10 cellular contexts compared by ENCODE assay signal in genomic region chr4:26032572-26033320, GRCh38.
DNase-seq lines count a peak whose midpoint lies in the region; ATAC-seq, FAIRE-seq and TF ChIP-seq lines count a peak whose summit lies in the region.
"Had no signal": no experiment of that assay in that cellular context is flagged by ENCODE, and none has a peak within 500 bp of the region (broad histone marks: within the 10 kb centered on the region; RNA-seq: fewer than 3 reads in every experiment).

No MANE protein-coding gene starts in this region.

- FAIRE-seq in bronchial epithelial cell (lab: Jason Lieb, UNC), result peak; percentile 13

- no peak overlapping the region for H3K4me3 Mint-ChIP-seq in CD14-positive monocyte

- H3K27ac Mint-ChIP-seq in CD14-positive monocyte, result no peak overlapping the region

- peaks cover 16% of the 10 kb centered on the region for H3K4me1 Mint-ChIP-seq in CD14-positive monocyte

- H3K9me3 Mint-ChIP-seq in CD14-positive monocyte, result peaks cover 0 to 2% (median 0%) of the 10 kb centered on the region in 7 donors

- DNase-seq in AG08395 (ENCODE audit: low spot score), result peak; percentile 78
- DNase-seq in LHCN-M2 (ENCODE audit: low read depth), result peak; percentile 80
- DNase-seq in bronchial epithelial cell (ENCODE audit: low read depth), result peak; percentile 63
- DNase-seq in CD14-positive monocyte (ENCODE audit: low spot score), result no peak
- DNase-seq in NOMO-1 (lab: John Stamatoyannopoulos, UW; ENCODE audit: unreplicated experiment in 2 of 2), result no peak
- DNase-seq: islet precursor cell, NCI-H1930 had no signal

- H3K9ac ChIP-seq in mucosa of rectum (ENCODE audit: low read depth in 1 of 2, low read length in 2 of 2), result no peak overlapping the region

- peak overlapping the region; percentile 18 to 32 for H3K27ac ChIP-seq in mucosa of rectum (ENCODE audit: low read depth in 2 of 2, low read length in 2 of 2)

- no peak overlapping the region for H3K4me3 ChIP-seq in bronchial epithelial cell (ENCODE audit: low read depth, low read length)
- H3K4me3 ChIP-seq in mucosa of rectum (ENCODE audit: low read length in 2 of 2), result no peak overlapping the region

- intact Hi-C loops in CD14-positive monocyte (cut with micrococcal nuclease), result no loop called here

- ATAC-seq in activated CD4-positive, CD25-positive, alpha-beta regulatory T cell treated with anti-CD3 and anti-CD28 coated beads, Interleukin-2, amount 50 U/mL, for 24 hours, result no peak
- no peak for ATAC-seq in HG03139 (IDR thresholded peaks at IDR 0.05; ENCODE audit: unreplicated experiment)

- H3K4me1 ChIP-seq in mucosa of rectum (ENCODE audit: control insufficient read depth in 2 of 2, insufficient read depth in 2 of 2, low read length in 2 of 2), result no peaks in the 10 kb centered on the region

- H3K27me3 ChIP-seq in bronchial epithelial cell (ENCODE audit: control insufficient read depth, insufficient read depth, low read length) (peaks cover 4% of the 10 kb centered on the region), mucosa of rectum (ENCODE audit: control insufficient read depth in 2 of 2, insufficient read depth in 2 of 2, low read length in 2 of 2) (no peaks in the 10 kb centered on the region)

- TF ChIP-seq CTCF in bronchial epithelial cell (IDR thresholded peaks at IDR 0.05; ENCODE audit: insufficient read depth, low read length, severe bottlenecking) (no peak), CD14-positive monocyte (IDR thresholded peaks at IDR 0.05) (no peak)

- H3K36me3 Mint-ChIP-seq in CD14-positive monocyte, result no peaks in the 10 kb centered on the region

- H3K36me3 ChIP-seq in bronchial epithelial cell (ENCODE audit: control insufficient read depth, insufficient read depth, low read length), result no peaks in the 10 kb centered on the region
- H3K36me3 ChIP-seq in mucosa of rectum (ENCODE audit: control insufficient read depth in 2 of 2, insufficient read depth in 2 of 2, low read length in 2 of 2), result no peaks in the 10 kb centered on the region

- H3K9me3 ChIP-seq in mucosa of rectum (ENCODE audit: control insufficient read depth in 2 of 2, low read length in 2 of 2), result no peaks in the 10 kb centered on the region

- H3K27me3 Mint-ChIP-seq in CD14-positive monocyte (ENCODE audit: low read depth in 3 of 3), result peaks cover 22 to 35% (median 34%) of the 10 kb centered on the region in 3 donors

Comparison
In these comparisons a context has a peak if more than half of its experiments do, and no peak if none do; other contexts are left out.
1. DNase-seq: peak in AG08395 (single experiment), LHCN-M2 (single experiment) and bronchial epithelial cell (single experiment); none in CD14-positive monocyte (single experiment) and NOMO-1 (0 of 2).